10 cellular contexts compared by ENCODE assay signal in genomic region chr2:121360566-121361300, GRCh38.
DNase-seq lines count a peak whose midpoint lies in the region; ATAC-seq and TF ChIP-seq lines count a peak whose summit lies in the region.
"Had no signal": no experiment of that assay in that cellular context is flagged by ENCODE, and none has a peak within 500 bp of the region (broad histone marks: within the 10 kb centered on the region; RNA-seq: fewer than 3 reads in every experiment).

No MANE protein-coding gene starts in this region.

- DNase-seq in A172 (ENCODE audit: low spot score), result peak; percentile 93
- peak; percentile 92 for DNase-seq in HT1080 (ENCODE audit: low read depth)
- DNase-seq in brain microvascular endothelial cell, result peak; percentile 50
- peak; percentile 48 for DNase-seq in kidney epithelial cell (ENCODE audit: low read depth)
- no peak for DNase-seq in NCI-H187 treated with DMSO at 0.1 percent for 48 hours (lab: John Stamatoyannopoulos, UW)
- DNase-seq: MM.1S had no signal

- H3K36me3 ChIP-seq in brain microvascular endothelial cell (replicated peaks) (peaks cover 14% of the 10 kb centered on the region), kidney epithelial cell (ENCODE audit: control insufficient read depth, insufficient read depth, low read length) (peaks cover 7% of the 10 kb centered on the region)

- ATAC-seq in HG02981 (IDR thresholded peaks at IDR 0.05; ENCODE audit: unreplicated experiment), result no peak
- ATAC-seq in GM19455 (IDR thresholded peaks at IDR 0.05; ENCODE audit: unreplicated experiment), result no peak
- ATAC-seq in HG02884 (IDR thresholded peaks at IDR 0.05; ENCODE audit: unreplicated experiment), result no peak

- H3K4me3 ChIP-seq in brain microvascular endothelial cell (ENCODE audit: low read depth, low read length) (no peak overlapping the region), kidney epithelial cell (ENCODE audit: low read depth, low read length) (no peak overlapping the region)
- H3K4me3 ChIP-seq: BLaER1 had no signal

- no peak overlapping the region for H3K27ac ChIP-seq in brain microvascular endothelial cell
- H3K27ac ChIP-seq: BLaER1 had no signal

- in situ Hi-C loops in brain microvascular endothelial cell (cut with HindIII; ENCODE audit: low pct_ligation_motif_present, low sequenced_read_pairs), result no loop called here

- no peaks in the 10 kb centered on the region for H3K27me3 ChIP-seq in brain microvascular endothelial cell (replicated peaks)
- H3K27me3 ChIP-seq in kidney epithelial cell (ENCODE audit: control insufficient read depth, insufficient read depth, low read length), result no peaks in the 10 kb centered on the region
- H3K27me3 ChIP-seq: BLaER1 had no signal

- TF ChIP-seq CTCF in brain microvascular endothelial cell (IDR thresholded peaks at IDR 0.05; ENCODE audit: low read depth, low read length, missing control alignments) (no peak), kidney epithelial cell (IDR thresholded peaks at IDR 0.05; ENCODE audit: insufficient read depth, low read length, poor library complexity, severe bottlenecking) (no peak)
